In the genomic region with DNA sequence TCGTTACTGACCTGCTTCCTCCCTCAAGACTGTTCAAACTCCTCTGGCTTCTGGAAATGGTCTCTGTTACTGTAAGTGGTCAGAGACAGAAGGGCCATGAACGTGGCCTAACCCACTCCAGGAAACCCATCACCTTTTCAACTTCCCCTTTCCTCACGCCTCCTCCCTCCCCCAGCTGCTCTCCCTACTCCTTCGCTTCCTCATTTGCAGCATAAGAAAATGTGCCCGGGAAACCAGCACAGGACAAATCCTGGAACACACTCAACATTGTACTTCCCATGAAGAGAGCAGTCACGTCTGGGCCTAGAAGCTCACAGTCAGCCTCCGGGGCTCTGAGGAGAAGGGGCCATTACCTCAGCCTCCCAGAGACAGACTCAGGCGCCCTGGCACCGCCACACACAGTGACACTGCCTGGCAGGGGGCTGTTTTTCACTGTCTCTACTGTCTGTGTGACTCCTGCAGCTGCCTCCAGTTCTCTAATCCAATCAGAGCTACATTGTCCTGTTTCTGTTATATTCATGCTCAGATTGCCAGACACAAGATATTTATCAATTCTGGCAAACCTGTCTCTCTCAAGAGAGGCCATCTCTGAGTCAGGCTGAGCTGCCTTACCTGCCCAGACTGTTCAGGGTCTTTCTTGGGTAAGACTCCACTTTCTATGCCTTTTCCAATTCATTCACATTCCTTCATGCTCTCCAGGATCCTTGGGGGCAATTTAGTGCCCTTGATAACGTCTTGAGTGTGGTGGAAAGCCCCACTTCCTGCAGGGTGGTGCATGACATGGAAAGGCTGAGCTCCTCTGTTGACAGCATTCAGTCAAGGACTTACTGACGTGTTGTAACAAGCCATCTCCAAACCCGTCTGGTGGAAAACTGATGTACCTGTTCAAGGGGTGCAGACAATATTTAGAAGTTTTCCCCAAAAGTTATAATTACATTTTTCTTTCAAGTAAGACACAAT, we compare ENCODE assay signal across 10 cellular contexts.
DNase-seq lines count a peak whose midpoint lies in the region; ATAC-seq and TF ChIP-seq lines count a peak whose summit lies in the region.
"Had no signal": no experiment of that assay in that cellular context is flagged by ENCODE, and none has a peak within 500 bp of the region (broad histone marks: within the 10 kb centered on the region; RNA-seq: fewer than 3 reads in every experiment).

No MANE protein-coding gene starts in this region.

- 55 to 62% methylated on average over 12 of the region's 12 CpGs for WGBS in heart right ventricle, 2 donors

- peaks cover 4% of the 10 kb centered on the region for H3K4me1 ChIP-seq in SJCRH30
- H3K4me1 ChIP-seq in heart right ventricle: peaks cover 0 to 83% (median 3%) of the 10 kb centered on the region in 9 donors
- H3K4me1 ChIP-seq: thyroid gland had no signal

- no peaks in the 10 kb centered on the region for H3K36me3 ChIP-seq in SJCRH30
- H3K36me3 ChIP-seq in heart right ventricle: no peaks in the 10 kb centered on the region
- H3K36me3 ChIP-seq: thyroid gland had no signal

- no peaks in the 10 kb centered on the region for H3K27me3 ChIP-seq in SJCRH30
- no peaks in the 10 kb centered on the region for H3K27me3 ChIP-seq in heart right ventricle
- H3K27me3 ChIP-seq: thyroid gland had no signal

- intact Hi-C loops in heart right ventricle (cut with DNase I) (no loop called here), sciatic nerve (cut with DNase I) (no loop called here)

- no peaks in the 10 kb centered on the region for H3K9me3 ChIP-seq in SJCRH30 (replicated peaks)
- H3K9me3 ChIP-seq in heart right ventricle: no peaks in the 10 kb centered on the region
- H3K9me3 ChIP-seq: thyroid gland had no signal

- ATAC-seq in GM21717 (IDR thresholded peaks at IDR 0.05; ENCODE audit: unreplicated experiment) (peak; percentile 47), heart right ventricle (peak; percentile 65 to 89 (median 84)), sciatic nerve (peak; percentile 80), HG02852 (IDR thresholded peaks at IDR 0.05; ENCODE audit: unreplicated experiment) (no peak)

- no peak for TF ChIP-seq CTCF in heart right ventricle (IDR thresholded peaks at IDR 0.05)

- DNase-seq in SJCRH30: peak; percentile 34 to 46
- DNase-seq in heart right ventricle: peak; percentile 13 to 59
- peak; percentile 57 for DNase-seq in sciatic nerve (ENCODE audit: low spot score)
- no peak for DNase-seq in DMS153 (lab: John Stamatoyannopoulos, UW)
- no peak for DNase-seq in HCEC 1CT
- DNase-seq in glomerular visceral epithelial cell (ENCODE audit: extremely low spot score): no peak
- DNase-seq: naive thymus-derived CD8-positive, alpha-beta T cell had no signal

- H3K27ac ChIP-seq in SJCRH30: no peak overlapping the region
- peak overlapping the region in 6 of 10 donors; percentile 28 to 89 (median 42) for H3K27ac ChIP-seq in heart right ventricle
- H3K27ac ChIP-seq: thyroid gland had no signal

- H3K4me3 ChIP-seq in SJCRH30 (no peak overlapping the region), heart right ventricle (no peak overlapping the region)
- H3K4me3 ChIP-seq: thyroid gland had no signal

Comparison
In these comparisons a context has a peak if more than half of its experiments do, and no peak if none do; other contexts are left out.
1. DNase-seq: peak in SJCRH30 (2 of 2), heart right ventricle (2 of 2) and sciatic nerve (single experiment); none in DMS153 (single experiment), HCEC 1CT (single experiment) and glomerular visceral epithelial cell (single experiment).